In the genomic region with DNA sequence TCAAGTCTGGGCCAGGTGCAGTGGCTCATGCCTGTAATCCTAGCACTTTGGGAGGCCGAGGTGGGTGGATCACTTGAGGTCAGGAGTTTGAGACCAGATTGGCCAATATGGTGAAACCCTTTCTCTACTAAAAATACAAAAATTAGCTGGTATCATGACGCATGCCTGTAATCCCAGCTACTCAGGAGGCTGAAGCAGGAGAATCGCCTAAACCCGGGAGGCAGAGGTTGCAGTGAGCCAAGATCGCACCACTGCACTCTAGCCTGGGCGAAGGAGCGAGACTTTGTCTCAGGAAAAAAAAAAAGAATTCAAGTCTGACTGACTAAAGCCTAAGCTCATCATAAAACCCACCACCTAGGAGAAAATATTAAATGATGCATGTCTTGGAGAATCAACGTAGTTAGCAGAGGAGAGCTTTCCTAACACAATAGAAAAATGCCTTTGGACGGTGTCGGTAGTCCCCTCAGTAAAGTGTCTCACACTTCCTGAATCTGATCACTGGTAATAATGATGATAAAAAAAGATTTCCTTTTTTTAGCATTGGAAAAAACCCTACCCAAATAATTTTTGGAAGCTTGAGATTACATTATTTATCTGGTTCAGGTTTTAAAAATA, we compare ENCODE assay signal across 8 cellular contexts.
A peak's percentile ranks its signal among the peaks of the same experiment; 100 is the strongest.
DNase-seq lines count a peak whose midpoint lies in the region; TF ChIP-seq lines count a peak whose summit lies in the region.
"Not testable (repeated sequence)": the region's sequence is repeated elsewhere in the genome, so short reads cannot be mapped to it uniquely, and the experiment has no call there.

No MANE protein-coding gene starts in this region.

- not testable (repeated sequence) for H3K9me3 ChIP-seq in PC-9 (ENCODE audit: insufficient read depth, low read depth); ascending aorta; endodermal cell (ENCODE audit: control insufficient read depth, low read length); right atrium auricular region; mesodermal cell (ENCODE audit: control insufficient read depth, low read length)

- peak; percentile 3 for DNase-seq in Daoy (ENCODE audit: low read depth)
- DNase-seq in PC-9; ascending aorta (ENCODE audit: low spot score in 2 of 2); endodermal cell; right atrium auricular region (ENCODE audit: low spot score); type B pancreatic cell (ENCODE audit: extremely low spot score, unreplicated experiment): not testable (repeated sequence)
- peak; percentile 15 for DNase-seq in pulmonary artery endothelial cell (ENCODE audit: low read depth, low spot score)

- H2AFZ ChIP-seq in PC-9 = not testable (repeated sequence)

- H3K9me2 ChIP-seq in PC-9 (ENCODE audit: insufficient read depth) = not testable (repeated sequence)

- BruUV-seq in PC-9 (replicated peaks; lab: Mats Ljungman, UMichigan) = not testable (repeated sequence)

- WGBS in endodermal cell (ENCODE audit: insufficient coverage in 1 of 2, insufficient read length in 1 of 2), 2 experiments = 80 to 91% methylated on average over 1 to 10 of the region's 10 CpGs
- WGBS in mesodermal cell (ENCODE audit: insufficient coverage in 2 of 2), 2 experiments = 78 to 90% methylated on average over 3 to 4 of the region's 10 CpGs

- H3K9ac ChIP-seq in endodermal cell (ENCODE audit: extremely low read depth, low read length, poor library complexity, severe bottlenecking) = not testable (repeated sequence)

- not testable (repeated sequence) for H3K9me3 Mint-ChIP-seq in endodermal cell, type B pancreatic cell

- POLR2A ChIA-PET in PC-9 (lab: Charles Lee; ENCODE audit: unreplicated experiment) = interaction anchor here (0.6 kb wide), 3 partner anchors 10 to 530 kb away, joined by 6 to 12 read pairs (median 11); no protein-coding TSS in a partner anchor

- not testable (repeated sequence) for H3F3A ChIP-seq in PC-9 (ENCODE audit: insufficient read depth, low read depth)

- not testable (repeated sequence) for H3K27me3 Mint-ChIP-seq in endodermal cell (ENCODE audit: insufficient read depth); type B pancreatic cell

- not testable (repeated sequence) for H3K79me2 ChIP-seq in PC-9 (ENCODE audit: low read depth)

- not testable (repeated sequence) for TF ChIP-seq CTCF in PC-9 (conservative IDR thresholded peaks at IDR 0.05); ascending aorta (IDR thresholded peaks at IDR 0.05); endodermal cell (conservative IDR thresholded peaks at IDR 0.05); right atrium auricular region (IDR thresholded peaks at IDR 0.05); type B pancreatic cell (conservative IDR thresholded peaks at IDR 0.05)

- H3K27ac Mint-ChIP-seq in endodermal cell (peak overlapping the region; percentile 55), type B pancreatic cell (peak overlapping the region; percentile 80)

- peak overlapping the region; percentile 13 for H3K4me2 ChIP-seq in PC-9

- not testable (repeated sequence) for H4K20me1 ChIP-seq in PC-9 (ENCODE audit: insufficient read depth)

- H3K4me1 Mint-ChIP-seq in endodermal cell = peaks cover 22% of the 10 kb centered on the region
- H3K4me1 Mint-ChIP-seq in type B pancreatic cell (ENCODE audit: unreplicated experiment) = peaks cover 20% of the 10 kb centered on the region

- intact Hi-C loops in PC-9 (cut with micrococcal nuclease; ENCODE audit: unreplicated experiment) (loop anchor here (1.0 to 2.0 kb wide), 4 partner anchors 38 to 292 kb away; no protein-coding TSS in a partner anchor), ascending aorta (cut with DNase I) (loop anchor here (5.0 to 10.0 kb wide), 2 partner anchors 46 to 583 kb away; a partner anchor contains a TSS)

- not testable (repeated sequence) for H3K27me3 ChIP-seq in PC-9 (ENCODE audit: insufficient read depth, low read depth); ascending aorta; endodermal cell (ENCODE audit: control insufficient read depth, insufficient read depth, low read length, poor library complexity, severe bottlenecking); right atrium auricular region

- H3K27ac ChIP-seq in PC-9 (peak overlapping the region; percentile 66), ascending aorta (peak overlapping the region; percentile 47 to 68), right atrium auricular region (peak overlapping the region; percentile 29 to 46), mesodermal cell (ENCODE audit: low read depth, low read length, severe bottlenecking) (peak overlapping the region; percentile 85)
- not testable (repeated sequence) for H3K27ac ChIP-seq in endodermal cell (ENCODE audit: low read depth, low read length)

- H3K4me3 Mint-ChIP-seq in endodermal cell, type B pancreatic cell: not testable (repeated sequence)

- H3K36me3 ChIP-seq in PC-9 (ENCODE audit: low read depth); ascending aorta; endodermal cell (ENCODE audit: control insufficient read depth, insufficient read depth, low read length); right atrium auricular region; mesodermal cell (ENCODE audit: control insufficient read depth, insufficient read depth, low read length): not testable (repeated sequence)

- CTCF ChIA-PET in PC-9 (lab: Charles Lee) = interaction anchor here (0.6 to 0.7 kb wide), 4 partner anchors 189 to 705 kb away, joined by 3 to 6 read pairs (median 4); no protein-coding TSS in a partner anchor

- not testable (repeated sequence) for H3K4me3 ChIP-seq in PC-9; endodermal cell (ENCODE audit: low read length); right atrium auricular region; mesodermal cell (ENCODE audit: extremely low read depth, insufficient read depth, low read length, poor library complexity, severe bottlenecking)
- H3K4me3 ChIP-seq in ascending aorta = peak overlapping the region in 1 of 2 donors; percentile 0

- H3K4me1 ChIP-seq in PC-9 (replicated peaks; ENCODE audit: insufficient read depth) (peaks cover 42% of the 10 kb centered on the region), ascending aorta (peaks cover 6 to 54% of the 10 kb centered on the region in 2 donors), right atrium auricular region (peaks cover 0 to 46% of the 10 kb centered on the region in 2 donors), mesodermal cell (ENCODE audit: control insufficient read depth, insufficient read depth, low read length, poor library complexity, severe bottlenecking) (peaks cover 57% of the 10 kb centered on the region)
- not testable (repeated sequence) for H3K4me1 ChIP-seq in endodermal cell (ENCODE audit: control insufficient read depth, insufficient read depth, low read length)

- not testable (repeated sequence) for H3K36me3 Mint-ChIP-seq in endodermal cell (ENCODE audit: low read depth); type B pancreatic cell
